Comparison of ENCODE assay signal across 8 cellular contexts in the genomic region with DNA sequence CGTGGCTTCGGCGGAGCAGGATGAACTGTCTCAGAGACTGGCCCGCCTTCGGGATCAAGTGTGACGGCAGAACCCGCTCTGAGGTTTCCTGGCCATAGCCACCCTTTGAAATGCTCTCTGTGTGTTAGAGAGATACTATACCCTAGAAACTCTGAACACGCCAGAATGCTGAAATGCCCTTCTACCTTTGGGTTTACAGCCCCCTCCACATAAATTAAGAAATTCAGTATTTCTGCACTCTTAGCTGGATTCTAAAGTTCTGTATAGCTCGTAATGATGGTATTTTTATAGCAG. TPM values are rescaled to one million over a fixed set of nuclear protein-coding genes. Genes with fewer than 3 reads are reported as not detected.
DNase-seq lines count a peak whose midpoint lies in the region; TF ChIP-seq lines count a peak whose summit lies in the region.

No MANE protein-coding gene starts in this region.

- H3K9me3 ChIP-seq in liver (ENCODE audit: control insufficient read depth in 4 of 4, low read length in 3 of 4) (no peaks in the 10 kb centered on the region), thymus (ENCODE audit: control insufficient read depth) (no peaks in the 10 kb centered on the region)

- 1% methylated on average over 9 of the region's 9 CpGs for WGBS in liver
- 1% methylated on average over 9 of the region's 9 CpGs for WGBS in thymus

- H3K4me3 ChIP-seq in liver (ENCODE audit: low read depth in 1 of 3, low read length in 3 of 3) (peak overlapping the region; percentile 73 to 95 (median 94)), thymus (ENCODE audit: low read length) (peak overlapping the region; percentile 99)

- TF ChIP-seq RAD21 in liver (IDR thresholded peaks at IDR 0.05), result no peak

- H3K27ac ChIP-seq in angular gyrus (ENCODE audit: low read depth, low read length), result peak overlapping the region; percentile 94
- H3K27ac ChIP-seq in liver (ENCODE audit: low read depth in 1 of 2, low read length in 2 of 2), result peak overlapping the region; percentile 91 to 95
- H3K27ac ChIP-seq in thymus (ENCODE audit: low read depth), result peak overlapping the region; percentile 95

- peak overlapping the region; percentile 81 to 86 for H3K9ac ChIP-seq in liver (ENCODE audit: low read depth in 1 of 2, low read length in 2 of 2)

- DNase-seq in activated CD8-positive, alpha-beta memory T cell treated with anti-CD3 and anti-CD28 coated beads, Interleukin-2, amount 50 U/mL, for 4 hours, result peak; percentile 31
- DNase-seq in activated CD8-positive, alpha-beta memory T cell treated with anti-CD3 and anti-CD28 coated beads for 24 hours, result no peak
- DNase-seq in NCI-H1694 (lab: John Stamatoyannopoulos, UW), result no peak
- no peak for DNase-seq in stimulated activated CD4-positive, alpha-beta T cell treated with anti-CD3 and anti-CD28 coated beads, Interleukin-4, amount 100 ng/mL, for 4 hours
- no peak for DNase-seq in NCI-H2227 (lab: John Stamatoyannopoulos, UW; ENCODE audit: unreplicated experiment)

- H3K36me3 ChIP-seq in liver (ENCODE audit: control insufficient read depth in 4 of 4, insufficient read depth in 3 of 4, low read depth in 1 of 4, low read length in 3 of 4), result no peaks in the 10 kb centered on the region
- peaks cover 5% of the 10 kb centered on the region for H3K36me3 ChIP-seq in thymus (ENCODE audit: control insufficient read depth, insufficient read depth)

- H3K27me3 ChIP-seq in liver (ENCODE audit: control insufficient read depth in 4 of 4, insufficient read depth in 4 of 4, low read length in 3 of 4) (no peaks in the 10 kb centered on the region), thymus (ENCODE audit: control insufficient read depth, insufficient read depth) (no peaks in the 10 kb centered on the region)

- H3K4me1 ChIP-seq in liver (ENCODE audit: control insufficient read depth in 4 of 4, insufficient read depth in 4 of 4, low read length in 3 of 4), result peaks cover 3 to 32% (median 22%) of the 10 kb centered on the region in 4 donors
- peaks cover 11% of the 10 kb centered on the region for H3K4me1 ChIP-seq in thymus (ENCODE audit: control insufficient read depth, insufficient read depth, low read length)

- TF ChIP-seq CTCF in liver (IDR thresholded peaks at IDR 0.05; ENCODE audit: low read depth, low read length, missing input control), result no peak

TF ChIP-seq in liver, 16 proteins besides CTCF, POLR2A, EP300 and RAD21:
- TF ChIP-seq, protein P1, sequence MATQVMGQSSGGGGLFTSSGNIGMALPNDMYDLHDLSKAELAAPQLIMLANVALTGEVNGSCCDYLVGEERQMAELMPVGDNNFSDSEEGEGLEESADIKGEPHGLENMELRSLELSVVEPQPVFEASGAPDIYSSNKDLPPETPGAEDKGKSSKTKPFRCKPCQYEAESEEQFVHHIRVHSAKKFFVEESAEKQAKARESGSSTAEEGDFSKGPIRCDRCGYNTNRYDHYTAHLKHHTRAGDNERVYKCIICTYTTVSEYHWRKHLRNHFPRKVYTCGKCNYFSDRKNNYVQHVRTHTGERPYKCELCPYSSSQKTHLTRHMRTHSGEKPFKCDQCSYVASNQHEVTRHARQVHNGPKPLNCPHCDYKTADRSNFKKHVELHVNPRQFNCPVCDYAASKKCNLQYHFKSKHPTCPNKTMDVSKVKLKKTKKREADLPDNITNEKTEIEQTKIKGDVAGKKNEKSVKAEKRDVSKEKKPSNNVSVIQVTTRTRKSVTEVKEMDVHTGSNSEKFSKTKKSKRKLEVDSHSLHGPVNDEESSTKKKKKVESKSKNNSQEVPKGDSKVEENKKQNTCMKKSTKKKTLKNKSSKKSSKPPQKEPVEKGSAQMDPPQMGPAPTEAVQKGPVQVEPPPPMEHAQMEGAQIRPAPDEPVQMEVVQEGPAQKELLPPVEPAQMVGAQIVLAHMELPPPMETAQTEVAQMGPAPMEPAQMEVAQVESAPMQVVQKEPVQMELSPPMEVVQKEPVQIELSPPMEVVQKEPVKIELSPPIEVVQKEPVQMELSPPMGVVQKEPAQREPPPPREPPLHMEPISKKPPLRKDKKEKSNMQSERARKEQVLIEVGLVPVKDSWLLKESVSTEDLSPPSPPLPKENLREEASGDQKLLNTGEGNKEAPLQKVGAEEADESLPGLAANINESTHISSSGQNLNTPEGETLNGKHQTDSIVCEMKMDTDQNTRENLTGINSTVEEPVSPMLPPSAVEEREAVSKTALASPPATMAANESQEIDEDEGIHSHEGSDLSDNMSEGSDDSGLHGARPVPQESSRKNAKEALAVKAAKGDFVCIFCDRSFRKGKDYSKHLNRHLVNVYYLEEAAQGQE (IDR thresholded peaks at IDR 0.05), result no peak
- TF ChIP-seq FOXA2 (IDR thresholded peaks at IDR 0.05) (no peak), HNF4A (conservative IDR thresholded peaks at IDR 0.05) (no peak), SP1 (IDR thresholded peaks at IDR 0.05) (no peak), FOXA1 (IDR thresholded peaks at IDR 0.05) (no peak), GABPA (IDR thresholded peaks at IDR 0.05 in 1 of 2, conservative IDR thresholded peaks at IDR 0.05 in 1 of 2) (no peak), TAF1 (conservative IDR thresholded peaks at IDR 0.05) (no peak), RXRA (IDR thresholded peaks at IDR 0.05) (no peak), JUND (IDR thresholded peaks at IDR 0.05) (no peak), HNF4G (IDR thresholded peaks at IDR 0.05) (no peak)
- TF ChIP-seq, protein P2, sequence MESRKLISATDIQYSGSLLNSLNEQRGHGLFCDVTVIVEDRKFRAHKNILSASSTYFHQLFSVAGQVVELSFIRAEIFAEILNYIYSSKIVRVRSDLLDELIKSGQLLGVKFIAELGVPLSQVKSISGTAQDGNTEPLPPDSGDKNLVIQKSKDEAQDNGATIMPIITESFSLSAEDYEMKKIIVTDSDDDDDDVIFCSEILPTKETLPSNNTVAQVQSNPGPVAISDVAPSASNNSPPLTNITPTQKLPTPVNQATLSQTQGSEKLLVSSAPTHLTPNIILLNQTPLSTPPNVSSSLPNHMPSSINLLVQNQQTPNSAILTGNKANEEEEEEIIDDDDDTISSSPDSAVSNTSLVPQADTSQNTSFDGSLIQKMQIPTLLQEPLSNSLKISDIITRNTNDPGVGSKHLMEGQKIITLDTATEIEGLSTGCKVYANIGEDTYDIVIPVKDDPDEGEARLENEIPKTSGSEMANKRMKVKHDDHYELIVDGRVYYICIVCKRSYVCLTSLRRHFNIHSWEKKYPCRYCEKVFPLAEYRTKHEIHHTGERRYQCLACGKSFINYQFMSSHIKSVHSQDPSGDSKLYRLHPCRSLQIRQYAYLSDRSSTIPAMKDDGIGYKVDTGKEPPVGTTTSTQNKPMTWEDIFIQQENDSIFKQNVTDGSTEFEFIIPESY (IDR thresholded peaks at IDR 0.05), result no peak
- TF ChIP-seq, protein P3, sequence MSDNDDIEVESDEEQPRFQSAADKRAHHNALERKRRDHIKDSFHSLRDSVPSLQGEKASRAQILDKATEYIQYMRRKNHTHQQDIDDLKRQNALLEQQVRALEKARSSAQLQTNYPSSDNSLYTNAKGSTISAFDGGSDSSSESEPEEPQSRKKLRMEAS (IDR thresholded peaks at IDR 0.05), result no peak
- TF ChIP-seq, protein P4, sequence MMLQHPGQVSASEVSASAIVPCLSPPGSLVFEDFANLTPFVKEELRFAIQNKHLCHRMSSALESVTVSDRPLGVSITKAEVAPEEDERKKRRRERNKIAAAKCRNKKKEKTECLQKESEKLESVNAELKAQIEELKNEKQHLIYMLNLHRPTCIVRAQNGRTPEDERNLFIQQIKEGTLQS (IDR thresholded peaks at IDR 0.05), result no peak

RNA-seq across cellular contexts. Expression of a gene that starts 0.8 kb away (rescaled TPM):
- total RNA-seq in liver, result 10 to 100 TPM; 19.5 to 23.6 TPM
- polyA plus RNA-seq in liver (10 to 100 TPM; 13.6 to 18.7 TPM), thymus (74.2 TPM)

RNA-seq across cellular contexts. Expression of a gene that starts 56.1 kb away (rescaled TPM):
- total RNA-seq in liver, result 10 to 100 TPM in 1 of 2 donors, 1 to 10 TPM in 1; 9.8 to 31.0 TPM
- polyA plus RNA-seq in liver (10 to 100 TPM; 21.2 to 31.6 TPM), thymus (66.4 TPM)
